In the genomic region with DNA sequence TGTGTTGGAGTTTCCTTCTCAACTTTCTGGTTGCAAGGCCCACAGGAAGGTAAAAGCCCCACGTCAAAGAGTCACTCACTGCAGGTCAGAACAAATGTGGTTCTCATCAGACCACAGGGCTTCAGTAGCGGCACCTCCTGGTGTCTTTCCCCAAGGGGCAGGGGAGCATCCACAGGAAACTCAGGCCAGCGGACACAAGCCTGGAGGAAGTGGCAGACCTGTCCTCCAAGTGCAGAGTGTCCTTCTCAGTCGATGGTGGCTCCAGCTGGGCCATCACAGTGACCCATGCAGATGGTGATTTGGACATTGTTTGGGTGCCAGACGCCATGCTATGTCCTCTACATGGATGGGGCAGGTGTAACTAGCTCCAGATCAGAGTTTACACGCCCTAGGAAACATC, we compare ENCODE assay signal across 23 cellular contexts.
A peak's percentile ranks its signal among the peaks of the same experiment; 100 is the strongest.
DNase-seq lines count a peak whose midpoint lies in the region; FAIRE-seq and TF ChIP-seq lines count a peak whose summit lies in the region.
"Had no signal": no experiment of that assay in that cellular context is flagged by ENCODE, and none has a peak within 500 bp of the region (broad histone marks: within the 10 kb centered on the region; RNA-seq: fewer than 3 reads in every experiment).

No MANE protein-coding gene starts in this region.

- peak overlapping the region; percentile 81; the same call in 1 of the 2 replicates for H2BK15ac ChIP-seq in H1 (ENCODE audit: low read length)

- H3K4me1 ChIP-seq in H1 (replicated peaks in 1 of 4; ENCODE audit: control insufficient read depth in 3 of 4, insufficient read depth in 4 of 4, low read length in 3 of 4) (peaks cover 0 to 2% (median 0%) of the 10 kb centered on the region in 4 experiments; a peak in 1 of 7 replicates), subcutaneous abdominal adipose tissue (ENCODE audit: control insufficient read depth in 5 of 5, insufficient read depth in 5 of 5, low read length in 5 of 5) (peaks cover 0 to 10% (median 4%) of the 10 kb centered on the region in 5 donors), testis (no peaks in the 10 kb centered on the region)
- H3K4me1 ChIP-seq: SJCRH30 had no signal

- no peaks in the 10 kb centered on the region for H3K36me3 ChIP-seq in bronchial epithelial cell (ENCODE audit: control insufficient read depth, insufficient read depth, low read length)
- no peaks in the 10 kb centered on the region for H3K36me3 ChIP-seq in H1 (ENCODE audit: control insufficient read depth in 2 of 4, insufficient read depth in 4 of 4, low read length in 3 of 4)
- H3K36me3 ChIP-seq in subcutaneous abdominal adipose tissue (ENCODE audit: control insufficient read depth in 5 of 5, insufficient read depth in 5 of 5, low read length in 5 of 5) = no peaks in the 10 kb centered on the region
- H3K36me3 ChIP-seq in testis (ENCODE audit: low read depth, missing control alignments) = no peaks in the 10 kb centered on the region
- H3K36me3 ChIP-seq: SJCRH30 had no signal

- no peaks in the 10 kb centered on the region for H3K9me3 ChIP-seq in H1 (ENCODE audit: insufficient read depth in 2 of 2, low read depth in 1 of 2, low read length in 1 of 2)
- H3K9me3 ChIP-seq in subcutaneous abdominal adipose tissue (ENCODE audit: control insufficient read depth in 5 of 5, low read length in 5 of 5) = peaks cover 0 to 7% (median 3%) of the 10 kb centered on the region in 5 donors
- no peaks in the 10 kb centered on the region for H3K9me3 ChIP-seq in testis

- TF ChIP-seq POLR2A in H1 (IDR thresholded peaks at IDR 0.05; ENCODE audit: control extremely low read depth in 1 of 2, low read depth in 2 of 2, low read length in 2 of 2) (no peak), testis (IDR thresholded peaks at IDR 0.05) (no peak)

- H2BK5ac ChIP-seq in H1 (ENCODE audit: low read depth, low read length) = no peak overlapping the region

- H3K18ac ChIP-seq in H1 (ENCODE audit: extremely low read depth, low read length) = no peak overlapping the region

- no peaks in the 10 kb centered on the region for H3K23me2 ChIP-seq in H1 (ENCODE audit: low read depth, low read length)

- no peak overlapping the region for H3K27ac ChIP-seq in H1 (ENCODE audit: low read depth, low read length)
- H3K27ac ChIP-seq in subcutaneous abdominal adipose tissue (ENCODE audit: low read depth, low read length) = peak overlapping the region; percentile 68
- H3K27ac ChIP-seq in testis = no peak overlapping the region
- H3K27ac ChIP-seq: KMS-11, SJCRH30 had no signal

- no peak overlapping the region for H2BK12ac ChIP-seq in H1 (ENCODE audit: low read depth, low read length)

- no peak for TF ChIP-seq EP300 in H1 (IDR thresholded peaks at IDR 0.05; ENCODE audit: borderline replicate concordance in 1 of 2, low read depth in 2 of 2, low read length in 2 of 2)

- no peak overlapping the region for H3K4me2 ChIP-seq in H1 (ENCODE audit: insufficient read depth in 1 of 2, low read depth in 2 of 2, low read length in 2 of 2)
- H3K4me2 ChIP-seq: KMS-11 had no signal

- intact Hi-C loops in testis (cut with DNase I; ENCODE audit: low total_unique reads) = no loop called here

- CTCF ChIA-PET in H1 (lab: Charles Lee; ENCODE audit: partially characterized antibody) = interaction anchor here (0.7 to 1.2 kb wide), 2 partner anchors 10 to 27 kb away, joined by 3 read pairs; no protein-coding TSS in a partner anchor

- H4K5ac ChIP-seq in H1 (ENCODE audit: insufficient read length, low read depth, low read length) = no peak overlapping the region

- H3K4me3 ChIP-seq in bronchial epithelial cell (ENCODE audit: low read depth, low read length) (no peak overlapping the region), H1 (ENCODE audit: extremely low read depth in 1 of 4, insufficient read depth in 2 of 4, low read depth in 3 of 4, low read length in 4 of 4) (no peak overlapping the region), subcutaneous abdominal adipose tissue (ENCODE audit: low read depth in 1 of 5, low read length in 5 of 5) (no peak overlapping the region), testis (no peak overlapping the region)
- H3K4me3 ChIP-seq: SJCRH30 had no signal

- POLR2A ChIA-PET in H1 (lab: Charles Lee; ENCODE audit: partially characterized antibody) = no interaction called here

- H2AK5ac ChIP-seq in H1 (ENCODE audit: low read depth, low read length) = no peak overlapping the region

- no peak for DNase-seq in bronchial epithelial cell (ENCODE audit: low read depth)
- no peak for DNase-seq in H1 (ENCODE audit: low read depth in 1 of 2, low spot score in 2 of 2)
- DNase-seq in mucosa of gallbladder (ENCODE audit: low spot score) = peak; percentile 4
- DNase-seq in testis = no peak
- no peak for DNase-seq in EL
- no peak for DNase-seq in GF-D8 (lab: John Stamatoyannopoulos, UW)
- DNase-seq: CD4-positive, alpha-beta memory T cell; DND-41; GOT3; IMR-90; MV-4-11; NCI-H1105 treated with DMSO at 0.1 percent for 48 hours; NCI-H1694; NCI-H2081 treated with DMSO at 0.1 percent for 48 hours; NCI-H2171 treated with DMSO at 0.1 percent for 48 hours; NCI-H524 treated with DMSO at 0.1 percent for 48 hours; NCI-H82; SJCRH30 had no signal

- H2AFZ ChIP-seq in H1 (ENCODE audit: low read length) = no peak overlapping the region

- no peak overlapping the region for H4K91ac ChIP-seq in H1 (replicated peaks; ENCODE audit: insufficient read length, low read length)

- no peak overlapping the region for H3K9ac ChIP-seq in H1 (replicated peaks in 1 of 4; ENCODE audit: extremely low read depth in 1 of 4, low read depth in 3 of 4, low read length in 3 of 4)
- no peak overlapping the region for H3K9ac ChIP-seq in subcutaneous abdominal adipose tissue (ENCODE audit: low read length in 5 of 5)
- H3K9ac ChIP-seq: KMS-11 had no signal

- no peak overlapping the region for H3K4ac ChIP-seq in H1 (replicated peaks; ENCODE audit: insufficient read length, low read depth, low read length)

- TF ChIP-seq CTCF in bronchial epithelial cell (IDR thresholded peaks at IDR 0.05; ENCODE audit: insufficient read depth, low read length, severe bottlenecking) (no peak), H1 (IDR thresholded peaks at IDR 0.05; ENCODE audit: control extremely low read depth in 1 of 3, insufficient read depth in 1 of 3, low read depth in 1 of 3, low read length in 3 of 3) (no peak), testis (IDR thresholded peaks at IDR 0.05) (no peak)

- no peaks in the 10 kb centered on the region for H3K27me3 ChIP-seq in bronchial epithelial cell (ENCODE audit: control insufficient read depth, insufficient read depth, low read length)
- no peaks in the 10 kb centered on the region for H3K27me3 ChIP-seq in H1 (replicated peaks in 1 of 4; ENCODE audit: control insufficient read depth in 3 of 4, extremely low read depth in 1 of 4, insufficient read depth in 3 of 4, low read length in 3 of 4)
- H3K27me3 ChIP-seq in subcutaneous abdominal adipose tissue (ENCODE audit: control insufficient read depth in 5 of 5, insufficient read depth in 4 of 5, low read length in 5 of 5) = peaks cover 0 to 5% (median 0%) of the 10 kb centered on the region in 5 donors
- no peaks in the 10 kb centered on the region for H3K27me3 ChIP-seq in testis
- H3K27me3 ChIP-seq: SJCRH30 had no signal

- 0 out of 2 replicates have a peak overlapping the region, but pooled peaks have one; percentile 61 for H2BK20ac ChIP-seq in H1 (ENCODE audit: low read length)

- H3K79me1 ChIP-seq in H1 (ENCODE audit: low read depth, low read length) = no peaks in the 10 kb centered on the region

- H3K14ac ChIP-seq in H1 (ENCODE audit: insufficient read length) = no peak overlapping the region

- no peak overlapping the region for H4K8ac ChIP-seq in H1 (ENCODE audit: extremely low read depth, insufficient read depth, low read length)

- FAIRE-seq in bronchial epithelial cell (lab: Jason Lieb, UNC) = peak; percentile 43
- no peak for FAIRE-seq in H1 (lab: Jason Lieb, UNC)
- FAIRE-seq: G401.6, GM18507, RCC 7860 had no signal

- no peaks in the 10 kb centered on the region for H3K79me2 ChIP-seq in H1 (ENCODE audit: control insufficient read depth in 1 of 2, insufficient read depth in 2 of 2, low read length in 2 of 2)

- WGBS in H1 (ENCODE audit: extremely low coverage in 1 of 2, insufficient coverage in 1 of 2, insufficient read length in 1 of 2, insufficient replicate concordance in 2 of 2, low coverage in 1 of 2, low lambda C conversion rate in 2 of 2, missing lambda C conversion rate in 1 of 2), 2 experiments = 81% methylated on average over 6 of the region's 6 CpGs; no CpG with 5 or more reads in 1 of the 2 experiments
- WGBS in testis, 2 donors = 85 to 93% methylated on average over 6 of the region's 6 CpGs

- H4K20me1 ChIP-seq in H1 (replicated peaks in 1 of 2; ENCODE audit: control insufficient read depth in 1 of 2, insufficient read depth in 2 of 2, low read length in 2 of 2) = no peaks in the 10 kb centered on the region

- H2BK120ac ChIP-seq in H1 (replicated peaks; ENCODE audit: low read depth, low read length) = no peak overlapping the region

- no peak overlapping the region for H3K23ac ChIP-seq in H1 (ENCODE audit: insufficient read length)

- no peak overlapping the region for H3K56ac ChIP-seq in H1 (replicated peaks; ENCODE audit: insufficient read length, low read depth, low read length)

- no peak for TF ChIP-seq RAD21 in H1 (IDR thresholded peaks at IDR 0.05 in 1 of 2, conservative IDR thresholded peaks at IDR 0.05 in 1 of 2; ENCODE audit: low read depth in 2 of 2, low read length in 2 of 2)

TF ChIP-seq in H1, 55 proteins besides CTCF, POLR2A, EP300 and RAD21 (continues in another document):
- TF ChIP-seq CBX8 (IDR thresholded peaks at IDR 0.05; ENCODE audit: borderline replicate concordance, low read depth, low read length) (no peak), POU5F1 (IDR thresholded peaks at IDR 0.05; ENCODE audit: low read depth, low read length) (no peak), PHF8 (conservative IDR thresholded peaks at IDR 0.05; ENCODE audit: low read depth, low read length) (no peak), JUND (IDR thresholded peaks at IDR 0.05; ENCODE audit: low read length) (no peak), NRF1 (IDR thresholded peaks at IDR 0.05; ENCODE audit: low read depth, low read length) (no peak), BACH1 (IDR thresholded peaks at IDR 0.05; ENCODE audit: low read length) (no peak), HDAC2 (IDR thresholded peaks at IDR 0.05; ENCODE audit: borderline replicate concordance in 1 of 2, low read depth in 2 of 2, low read length in 2 of 2) (no peak), CHD1 (IDR thresholded peaks at IDR 0.05; ENCODE audit: low read depth, low read length) (no peak), SP2 (IDR thresholded peaks at IDR 0.05; ENCODE audit: low read length) (no peak), SIRT6 (IDR thresholded peaks at IDR 0.05; ENCODE audit: low read length) (no peak)
- TF ChIP-seq, protein P1, sequence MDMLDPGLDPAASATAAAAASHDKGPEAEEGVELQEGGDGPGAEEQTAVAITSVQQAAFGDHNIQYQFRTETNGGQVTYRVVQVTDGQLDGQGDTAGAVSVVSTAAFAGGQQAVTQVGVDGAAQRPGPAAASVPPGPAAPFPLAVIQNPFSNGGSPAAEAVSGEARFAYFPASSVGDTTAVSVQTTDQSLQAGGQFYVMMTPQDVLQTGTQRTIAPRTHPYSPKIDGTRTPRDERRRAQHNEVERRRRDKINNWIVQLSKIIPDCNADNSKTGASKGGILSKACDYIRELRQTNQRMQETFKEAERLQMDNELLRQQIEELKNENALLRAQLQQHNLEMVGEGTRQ (IDR thresholded peaks at IDR 0.05; ENCODE audit: low read length) = no peak
